1 cellular context compared by ENCODE assay signal in the genomic region with DNA sequence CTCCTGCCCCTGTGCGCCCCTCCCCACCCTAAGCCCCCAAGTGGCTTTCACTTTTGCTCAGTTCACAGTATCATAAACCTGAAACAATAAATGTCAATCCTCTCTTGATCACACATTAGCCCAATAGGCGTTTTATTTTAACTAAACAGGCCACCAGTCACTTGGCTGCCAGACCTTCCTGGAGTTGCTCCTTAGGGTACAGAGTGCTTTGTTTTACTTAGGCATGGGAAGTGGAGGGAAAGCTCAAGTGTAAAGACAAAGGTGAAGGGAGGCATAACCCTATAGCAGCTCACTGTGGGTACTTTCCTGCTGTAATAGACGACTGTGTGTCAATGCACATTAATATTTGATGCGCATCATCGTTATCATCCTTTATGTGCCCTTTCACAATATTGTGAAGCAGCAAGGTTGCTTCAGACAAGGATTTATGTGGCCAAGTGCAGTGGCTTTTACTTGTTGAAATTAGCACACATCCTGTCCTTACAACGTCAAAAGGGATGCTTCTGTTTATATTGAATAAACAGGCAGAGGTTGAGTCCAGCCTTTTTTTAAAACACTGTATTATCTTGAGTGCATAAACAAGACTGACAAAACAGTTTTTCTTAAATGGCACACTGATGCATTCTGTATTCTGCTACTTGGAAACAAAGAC.
TF ChIP-seq lines count a peak whose summit lies in the region.

No MANE protein-coding gene starts in this region.

TF ChIP-seq in GM23338, 12 proteins besides CTCF, POLR2A, EP300 and RAD21 (continued from another document):
- TF ChIP-seq ZNF462 (CRISPR knock-in tag; IDR thresholded peaks at IDR 0.05): no peak
- TF ChIP-seq EZH2 (IDR thresholded peaks at IDR 0.05; ENCODE audit: low read depth, unreplicated experiment): no peak
- no peak for TF ChIP-seq JUNB (IDR thresholded peaks at IDR 0.05; ENCODE audit: unreplicated experiment)
- TF ChIP-seq CREB1 (CRISPR knock-in tag; IDR thresholded peaks at IDR 0.05; ENCODE audit: low read depth): no peak
